10 cellular contexts compared by ENCODE assay signal in the genomic region with DNA sequence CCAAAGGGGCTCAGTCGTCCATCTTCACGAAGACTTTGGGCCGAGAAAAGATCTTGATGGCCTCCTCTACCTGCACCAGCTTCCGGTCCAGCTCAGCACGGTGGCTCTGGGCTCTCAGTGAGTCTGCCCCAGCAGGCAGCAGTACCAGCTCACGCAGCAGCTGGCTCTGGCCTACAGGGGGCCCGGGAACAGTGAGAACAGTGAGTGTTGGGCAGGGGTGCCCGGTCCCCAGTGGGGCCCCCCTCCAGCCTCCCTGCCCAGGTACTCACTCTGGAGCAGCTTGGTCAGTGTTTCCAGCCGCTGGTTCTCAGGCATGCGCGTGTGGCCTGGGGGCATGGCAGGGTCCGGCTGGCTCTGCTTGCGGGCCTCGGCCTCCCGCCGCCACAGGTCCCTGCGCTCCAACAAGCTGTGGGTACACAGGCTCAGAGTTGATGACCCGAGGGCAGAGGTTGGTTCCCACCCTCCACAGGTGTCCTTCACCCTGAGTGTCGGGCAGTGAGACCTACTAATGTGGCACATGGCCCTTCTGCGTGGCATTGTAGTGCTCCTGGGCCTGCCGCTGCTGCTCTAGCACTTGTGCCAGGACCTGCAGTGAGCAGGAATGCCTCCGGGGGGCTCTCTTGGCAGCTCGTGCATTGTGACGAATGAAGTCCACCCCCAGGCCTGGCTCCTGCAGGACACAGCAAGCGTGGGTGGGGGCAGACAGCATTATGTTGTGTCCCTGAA. TPM values are rescaled to one million over a fixed set of nuclear protein-coding genes. Genes with fewer than 3 reads are reported as not detected.
A peak's percentile ranks its signal among the peaks of the same experiment; 100 is the strongest.
DNase-seq lines count a peak whose midpoint lies in the region; ATAC-seq, FAIRE-seq and TF ChIP-seq lines count a peak whose summit lies in the region.
"Had no signal": no experiment of that assay in that cellular context is flagged by ENCODE, and none has a peak within 500 bp of the region (broad histone marks: within the 10 kb centered on the region; RNA-seq: fewer than 3 reads in every experiment).

No MANE protein-coding gene starts in this region.

- H3K4me3 ChIP-seq in OCI-LY3 (ENCODE audit: low read length): no peak overlapping the region

- peak; percentile 65 for DNase-seq in stimulated activated CD4-positive, alpha-beta T cell treated with anti-CD3 and anti-CD28 coated beads, Interleukin-15, amount 100 ng/mL, for 24 hours
- DNase-seq in stimulated activated CD4-positive, alpha-beta T cell treated with anti-CD3 and anti-CD28 coated beads, Interleukin-1b, Interleukin-23, amount 100 ng/mL, for 48 hours: no peak
- peak; percentile 53 for DNase-seq in dermis blood vessel endothelial cell
- DNase-seq in stimulated activated naive CD8-positive, alpha-beta T cell treated with anti-CD3 and anti-CD28 coated beads, Interleukin-15, Interleukin-2, amounts not matched to agents 100 U/mL and 50 U/mL, for 24 hours: peak; percentile 58
- DNase-seq in RCC 7860 (ENCODE audit: low spot score): no peak
- no peak for DNase-seq in NCI-H2171 treated with DMSO at 0.1 percent for 48 hours (lab: John Stamatoyannopoulos, UW)

- no peak for FAIRE-seq in RCC 7860 (lab: Jason Lieb, UNC)
- FAIRE-seq: colon had no signal

- H3K27ac ChIP-seq in OCI-LY3 (ENCODE audit: low read length): no peak overlapping the region

- H3K27me3 ChIP-seq in OCI-LY3 (ENCODE audit: low read depth, low read length): no peaks in the 10 kb centered on the region

- peaks cover 7% of the 10 kb centered on the region for H3K36me3 ChIP-seq in OCI-LY3 (replicated peaks; ENCODE audit: low read depth, low read length)

- peaks cover 17% of the 10 kb centered on the region for H3K79me2 ChIP-seq in OCI-LY3 (ENCODE audit: low read length)

- no peak for ATAC-seq in stimulated activated naive CD8-positive, alpha-beta T cell treated with anti-CD3 and anti-CD28 coated beads, Interleukin-15, Interleukin-2, amounts not matched to agents 100 U/mL and 50 U/mL, for 24 hours
- ATAC-seq in GM19324 (IDR thresholded peaks at IDR 0.05; ENCODE audit: low FRiP score, unreplicated experiment): no peak
- ATAC-seq: T-cell had no signal

- no peak overlapping the region for H3K4me2 ChIP-seq in OCI-LY3 (ENCODE audit: low read length)

- TF ChIP-seq CTCF in OCI-LY3 (IDR thresholded peaks at IDR 0.05; ENCODE audit: low read depth, low read length): peak; percentile 38

- no peaks in the 10 kb centered on the region for H4K20me1 ChIP-seq in OCI-LY3 (ENCODE audit: insufficient read depth, low read length)

- no peaks in the 10 kb centered on the region for H3K9me3 ChIP-seq in OCI-LY3 (ENCODE audit: insufficient read depth, low read length)

- H3K9ac ChIP-seq in OCI-LY3 (ENCODE audit: low read length): no peak overlapping the region

- H2AFZ ChIP-seq in OCI-LY3 (ENCODE audit: low read depth, low read length): no peak overlapping the region

- H3K4me1 ChIP-seq in OCI-LY3 (ENCODE audit: low read length): peaks cover 32% of the 10 kb centered on the region

RNA-seq across cellular contexts. Expression of a gene that starts 2.6 kb away (rescaled TPM):
- total RNA-seq in dermis blood vessel endothelial cell: 6.3 and 7.0 TPM in 2 replicates

RNA-seq across cellular contexts. Expression of a gene that starts 3.2 kb away (rescaled TPM):
- 18.1 and 20.1 TPM in 2 replicates for total RNA-seq in dermis blood vessel endothelial cell

RNA-seq across cellular contexts. Expression of a gene that starts 3.3 kb away (rescaled TPM):
- total RNA-seq in dermis blood vessel endothelial cell: 14.5 and 17.8 TPM in 2 replicates

RNA-seq across cellular contexts. Expression of a gene that starts 3.3 kb away (rescaled TPM):
- total RNA-seq in dermis blood vessel endothelial cell: 3.7 and 3.9 TPM in 2 replicates

RNA-seq across cellular contexts. Expression of a gene that starts 18.4 kb away (rescaled TPM):
- total RNA-seq in dermis blood vessel endothelial cell: 0.56 and 0.85 TPM in 2 replicates

Comparison
In these comparisons a context has a peak if more than half of its experiments do, and no peak if none do; other contexts are left out.
1. DNase-seq: peak in stimulated activated CD4-positive, alpha-beta T cell treated with anti-CD3 and anti-CD28 coated beads, Interleukin-15, amount 100 ng/mL, for 24 hours (single experiment), dermis blood vessel endothelial cell (single experiment) and stimulated activated naive CD8-positive, alpha-beta T cell treated with anti-CD3 and anti-CD28 coated beads, Interleukin-15, Interleukin-2, amounts not matched to agents 100 U/mL and 50 U/mL, for 24 hours (single experiment); none in stimulated activated CD4-positive, alpha-beta T cell treated with anti-CD3 and anti-CD28 coated beads, Interleukin-1b, Interleukin-23, amount 100 ng/mL, for 48 hours (single experiment), RCC 7860 (single experiment) and NCI-H2171 treated with DMSO at 0.1 percent for 48 hours (single experiment).